In the genomic region with DNA sequence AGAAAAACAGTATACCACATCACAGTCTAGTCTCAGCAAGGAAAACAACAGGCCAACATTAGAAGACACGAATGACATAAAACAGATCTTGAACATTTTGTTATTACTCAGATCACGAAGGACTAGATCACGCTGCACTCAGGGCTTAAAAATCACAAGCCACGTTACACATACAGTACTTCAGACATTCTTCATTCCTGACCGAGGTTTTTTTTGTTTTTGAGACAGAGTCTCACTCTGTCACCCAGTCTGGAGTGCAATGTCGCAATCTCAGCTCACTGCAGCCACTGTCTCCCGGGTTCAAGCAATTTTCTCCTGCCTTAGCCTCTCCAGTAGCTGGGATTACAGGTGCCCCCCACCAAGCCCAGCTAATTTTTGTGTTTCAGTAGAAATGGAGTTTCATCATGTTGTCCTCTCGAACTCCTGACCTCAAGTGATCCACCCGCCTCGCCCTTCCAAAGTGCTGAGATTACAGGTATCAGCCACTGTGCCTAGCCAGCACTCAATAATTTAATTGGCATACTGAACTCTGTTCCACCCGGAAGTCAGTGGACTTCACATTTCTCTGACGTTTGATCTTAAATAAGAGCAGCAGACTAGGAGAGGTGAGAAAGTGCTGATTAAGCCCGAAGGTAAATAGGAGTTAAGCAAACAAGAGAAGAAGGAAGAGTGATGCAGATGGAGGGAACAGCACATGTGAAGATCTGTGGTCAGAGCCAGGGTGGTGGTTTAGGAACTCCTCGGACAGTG, we compare ENCODE assay signal across 1 cellular context.
A peak's percentile ranks its signal among the peaks of the same experiment; 100 is the strongest.
TF ChIP-seq lines count a peak whose summit lies in the region.

No MANE protein-coding gene starts in this region.

TF ChIP-seq in HepG2, 621 proteins besides CTCF, POLR2A, EP300 and RAD21:
- TF ChIP-seq NPAS2 (CRISPR knock-in tag; IDR thresholded peaks at IDR 0.05; ENCODE audit: borderline replicate concordance) (no peak), CEBPB (IDR thresholded peaks at IDR 0.05; ENCODE audit: borderline replicate concordance, low read depth, low read length) (peak; percentile 89), SRY (CRISPR knock-in tag; IDR thresholded peaks at IDR 0.05) (no peak), ZNF773 (CRISPR knock-in tag; IDR thresholded peaks at IDR 0.05; ENCODE audit: borderline replicate concordance) (no peak), MAFF (IDR thresholded peaks at IDR 0.05; ENCODE audit: low read depth, low read length) (peak; percentile 71), ZNF460 (CRISPR knock-in tag; IDR thresholded peaks at IDR 0.05; ENCODE audit: borderline replicate concordance) (peak; percentile 40; the same call in 1 of the 2 replicates), FOXO1 (CRISPR knock-in tag; IDR thresholded peaks at IDR 0.05) (no peak), NR2F6 (IDR thresholded peaks at IDR 0.05) (no peak), NR2F6 (CRISPR knock-in tag; IDR thresholded peaks at IDR 0.05) (no peak), TBX3 (IDR thresholded peaks at IDR 0.05; ENCODE audit: borderline replicate concordance) (peak; percentile 75; the same call in 1 of the 2 replicates), HNF4A (CRISPR knock-in tag; IDR thresholded peaks at IDR 0.05) (0 out of 2 replicates have a peak, but pooled peaks have one; percentile 10), BHLHE40 (IDR thresholded peaks at IDR 0.05; ENCODE audit: low read length) (no peak), ZSCAN12 (CRISPR knock-in tag; IDR thresholded peaks at IDR 0.05) (no peak), ZNF292 (CRISPR knock-in tag; IDR thresholded peaks at IDR 0.05; ENCODE audit: borderline replicate concordance, low read depth) (no peak), FOXA1 (IDR thresholded peaks at IDR 0.05) (0 out of 2 replicates have a peak, but pooled peaks have one; percentile 19), FOXA1 (CRISPR knock-in tag; IDR thresholded peaks at IDR 0.05) (peak; percentile 49), ELF1 (CRISPR knock-in tag; IDR thresholded peaks at IDR 0.05) (peak; percentile 30; the same call in 1 of the 2 replicates), ZNF296 (CRISPR knock-in tag; conservative IDR thresholded peaks at IDR 0.05) (no peak), YY1 (IDR thresholded peaks at IDR 0.05; ENCODE audit: insufficient read depth, insufficient replicate concordance, low read depth, low read length) (no peak), ZNF430 (CRISPR knock-in tag; IDR thresholded peaks at IDR 0.05) (no peak), ZC3H13 (CRISPR knock-in tag; IDR thresholded peaks at IDR 0.05) (no peak), ZNF326 (CRISPR knock-in tag; IDR thresholded peaks at IDR 0.05; ENCODE audit: borderline replicate concordance) (no peak), ZNF501 (CRISPR knock-in tag; IDR thresholded peaks at IDR 0.05) (no peak), CEBPG (CRISPR knock-in tag; IDR thresholded peaks at IDR 0.05) (peak; percentile 89), ZNF530 (CRISPR knock-in tag; IDR thresholded peaks at IDR 0.05; ENCODE audit: low read depth) (no peak), CREB1 (IDR thresholded peaks at IDR 0.05) (no peak), CREB1 (CRISPR knock-in tag; IDR thresholded peaks at IDR 0.05) (peak; percentile 51), GATAD2A (CRISPR knock-in tag; IDR thresholded peaks at IDR 0.05) (no peak), MAFK (conservative IDR thresholded peaks at IDR 0.05 in 1 of 2, IDR thresholded peaks at IDR 0.05 in 1 of 2; ENCODE audit: low read length in 2 of 2) (peak; percentile 79 to 84)
- TF ChIP-seq, protein P1, sequence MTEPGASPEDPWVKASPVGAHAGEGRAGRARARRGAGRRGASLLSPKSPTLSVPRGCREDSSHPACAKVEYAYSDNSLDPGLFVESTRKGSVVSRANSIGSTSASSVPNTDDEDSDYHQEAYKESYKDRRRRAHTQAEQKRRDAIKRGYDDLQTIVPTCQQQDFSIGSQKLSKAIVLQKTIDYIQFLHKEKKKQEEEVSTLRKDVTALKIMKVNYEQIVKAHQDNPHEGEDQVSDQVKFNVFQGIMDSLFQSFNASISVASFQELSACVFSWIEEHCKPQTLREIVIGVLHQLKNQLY (CRISPR knock-in tag; IDR thresholded peaks at IDR 0.05): no peak
- TF ChIP-seq, protein P2, sequence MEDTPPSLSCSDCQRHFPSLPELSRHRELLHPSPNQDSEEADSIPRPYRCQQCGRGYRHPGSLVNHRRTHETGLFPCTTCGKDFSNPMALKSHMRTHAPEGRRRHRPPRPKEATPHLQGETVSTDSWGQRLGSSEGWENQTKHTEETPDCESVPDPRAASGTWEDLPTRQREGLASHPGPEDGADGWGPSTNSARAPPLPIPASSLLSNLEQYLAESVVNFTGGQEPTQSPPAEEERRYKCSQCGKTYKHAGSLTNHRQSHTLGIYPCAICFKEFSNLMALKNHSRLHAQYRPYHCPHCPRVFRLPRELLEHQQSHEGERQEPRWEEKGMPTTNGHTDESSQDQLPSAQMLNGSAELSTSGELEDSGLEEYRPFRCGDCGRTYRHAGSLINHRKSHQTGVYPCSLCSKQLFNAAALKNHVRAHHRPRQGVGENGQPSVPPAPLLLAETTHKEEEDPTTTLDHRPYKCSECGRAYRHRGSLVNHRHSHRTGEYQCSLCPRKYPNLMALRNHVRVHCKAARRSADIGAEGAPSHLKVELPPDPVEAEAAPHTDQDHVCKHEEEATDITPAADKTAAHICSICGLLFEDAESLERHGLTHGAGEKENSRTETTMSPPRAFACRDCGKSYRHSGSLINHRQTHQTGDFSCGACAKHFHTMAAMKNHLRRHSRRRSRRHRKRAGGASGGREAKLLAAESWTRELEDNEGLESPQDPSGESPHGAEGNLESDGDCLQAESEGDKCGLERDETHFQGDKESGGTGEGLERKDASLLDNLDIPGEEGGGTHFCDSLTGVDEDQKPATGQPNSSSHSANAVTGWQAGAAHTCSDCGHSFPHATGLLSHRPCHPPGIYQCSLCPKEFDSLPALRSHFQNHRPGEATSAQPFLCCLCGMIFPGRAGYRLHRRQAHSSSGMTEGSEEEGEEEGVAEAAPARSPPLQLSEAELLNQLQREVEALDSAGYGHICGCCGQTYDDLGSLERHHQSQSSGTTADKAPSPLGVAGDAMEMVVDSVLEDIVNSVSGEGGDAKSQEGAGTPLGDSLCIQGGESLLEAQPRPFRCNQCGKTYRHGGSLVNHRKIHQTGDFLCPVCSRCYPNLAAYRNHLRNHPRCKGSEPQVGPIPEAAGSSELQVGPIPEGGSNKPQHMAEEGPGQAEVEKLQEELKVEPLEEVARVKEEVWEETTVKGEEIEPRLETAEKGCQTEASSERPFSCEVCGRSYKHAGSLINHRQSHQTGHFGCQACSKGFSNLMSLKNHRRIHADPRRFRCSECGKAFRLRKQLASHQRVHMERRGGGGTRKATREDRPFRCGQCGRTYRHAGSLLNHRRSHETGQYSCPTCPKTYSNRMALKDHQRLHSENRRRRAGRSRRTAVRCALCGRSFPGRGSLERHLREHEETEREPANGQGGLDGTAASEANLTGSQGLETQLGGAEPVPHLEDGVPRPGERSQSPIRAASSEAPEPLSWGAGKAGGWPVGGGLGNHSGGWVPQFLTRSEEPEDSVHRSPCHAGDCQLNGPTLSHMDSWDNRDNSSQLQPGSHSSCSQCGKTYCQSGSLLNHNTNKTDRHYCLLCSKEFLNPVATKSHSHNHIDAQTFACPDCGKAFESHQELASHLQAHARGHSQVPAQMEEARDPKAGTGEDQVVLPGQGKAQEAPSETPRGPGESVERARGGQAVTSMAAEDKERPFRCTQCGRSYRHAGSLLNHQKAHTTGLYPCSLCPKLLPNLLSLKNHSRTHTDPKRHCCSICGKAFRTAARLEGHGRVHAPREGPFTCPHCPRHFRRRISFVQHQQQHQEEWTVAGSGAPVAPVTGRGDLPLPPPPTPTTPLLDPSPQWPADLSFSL (CRISPR knock-in tag; IDR thresholded peaks at IDR 0.05): no peak
- TF ChIP-seq, protein P3, sequence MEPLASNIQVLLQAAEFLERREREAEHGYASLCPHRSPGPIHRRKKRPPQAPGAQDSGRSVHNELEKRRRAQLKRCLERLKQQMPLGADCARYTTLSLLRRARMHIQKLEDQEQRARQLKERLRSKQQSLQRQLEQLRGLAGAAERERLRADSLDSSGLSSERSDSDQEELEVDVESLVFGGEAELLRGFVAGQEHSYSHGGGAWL (CRISPR knock-in tag; IDR thresholded peaks at IDR 0.05): 0 out of 2 replicates have a peak, but pooled peaks have one; percentile 1
- TF ChIP-seq, protein P4, sequence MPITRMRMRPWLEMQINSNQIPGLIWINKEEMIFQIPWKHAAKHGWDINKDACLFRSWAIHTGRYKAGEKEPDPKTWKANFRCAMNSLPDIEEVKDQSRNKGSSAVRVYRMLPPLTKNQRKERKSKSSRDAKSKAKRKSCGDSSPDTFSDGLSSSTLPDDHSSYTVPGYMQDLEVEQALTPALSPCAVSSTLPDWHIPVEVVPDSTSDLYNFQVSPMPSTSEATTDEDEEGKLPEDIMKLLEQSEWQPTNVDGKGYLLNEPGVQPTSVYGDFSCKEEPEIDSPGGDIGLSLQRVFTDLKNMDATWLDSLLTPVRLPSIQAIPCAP (CRISPR knock-in tag; IDR thresholded peaks at IDR 0.05; ENCODE audit: low read depth): no peak
- TF ChIP-seq, protein P5, sequence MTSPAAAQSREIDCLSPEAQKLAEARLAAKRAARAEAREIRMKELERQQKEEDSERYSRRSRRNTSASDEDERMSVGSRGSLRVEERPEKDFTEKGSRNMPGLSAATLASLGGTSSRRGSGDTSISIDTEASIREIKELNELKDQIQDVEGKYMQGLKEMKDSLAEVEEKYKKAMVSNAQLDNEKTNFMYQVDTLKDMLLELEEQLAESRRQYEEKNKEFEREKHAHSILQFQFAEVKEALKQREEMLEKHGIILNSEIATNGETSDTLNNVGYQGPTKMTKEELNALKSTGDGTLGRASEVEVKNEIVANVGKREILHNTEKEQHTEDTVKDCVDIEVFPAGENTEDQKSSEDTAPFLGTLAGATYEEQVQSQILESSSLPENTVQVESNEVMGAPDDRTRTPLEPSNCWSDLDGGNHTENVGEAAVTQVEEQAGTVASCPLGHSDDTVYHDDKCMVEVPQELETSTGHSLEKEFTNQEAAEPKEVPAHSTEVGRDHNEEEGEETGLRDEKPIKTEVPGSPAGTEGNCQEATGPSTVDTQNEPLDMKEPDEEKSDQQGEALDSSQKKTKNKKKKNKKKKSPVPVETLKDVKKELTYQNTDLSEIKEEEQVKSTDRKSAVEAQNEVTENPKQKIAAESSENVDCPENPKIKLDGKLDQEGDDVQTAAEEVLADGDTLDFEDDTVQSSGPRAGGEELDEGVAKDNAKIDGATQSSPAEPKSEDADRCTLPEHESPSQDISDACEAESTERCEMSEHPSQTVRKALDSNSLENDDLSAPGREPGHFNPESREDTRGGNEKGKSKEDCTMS (CRISPR knock-in tag; conservative IDR thresholded peaks at IDR 0.05): no peak
- TF ChIP-seq, protein P6, sequence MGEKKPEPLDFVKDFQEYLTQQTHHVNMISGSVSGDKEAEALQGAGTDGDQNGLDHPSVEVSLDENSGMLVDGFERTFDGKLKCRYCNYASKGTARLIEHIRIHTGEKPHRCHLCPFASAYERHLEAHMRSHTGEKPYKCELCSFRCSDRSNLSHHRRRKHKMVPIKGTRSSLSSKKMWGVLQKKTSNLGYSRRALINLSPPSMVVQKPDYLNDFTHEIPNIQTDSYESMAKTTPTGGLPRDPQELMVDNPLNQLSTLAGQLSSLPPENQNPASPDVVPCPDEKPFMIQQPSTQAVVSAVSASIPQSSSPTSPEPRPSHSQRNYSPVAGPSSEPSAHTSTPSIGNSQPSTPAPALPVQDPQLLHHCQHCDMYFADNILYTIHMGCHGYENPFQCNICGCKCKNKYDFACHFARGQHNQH (CRISPR knock-in tag; IDR thresholded peaks at IDR 0.05): no peak
- TF ChIP-seq, protein P7, sequence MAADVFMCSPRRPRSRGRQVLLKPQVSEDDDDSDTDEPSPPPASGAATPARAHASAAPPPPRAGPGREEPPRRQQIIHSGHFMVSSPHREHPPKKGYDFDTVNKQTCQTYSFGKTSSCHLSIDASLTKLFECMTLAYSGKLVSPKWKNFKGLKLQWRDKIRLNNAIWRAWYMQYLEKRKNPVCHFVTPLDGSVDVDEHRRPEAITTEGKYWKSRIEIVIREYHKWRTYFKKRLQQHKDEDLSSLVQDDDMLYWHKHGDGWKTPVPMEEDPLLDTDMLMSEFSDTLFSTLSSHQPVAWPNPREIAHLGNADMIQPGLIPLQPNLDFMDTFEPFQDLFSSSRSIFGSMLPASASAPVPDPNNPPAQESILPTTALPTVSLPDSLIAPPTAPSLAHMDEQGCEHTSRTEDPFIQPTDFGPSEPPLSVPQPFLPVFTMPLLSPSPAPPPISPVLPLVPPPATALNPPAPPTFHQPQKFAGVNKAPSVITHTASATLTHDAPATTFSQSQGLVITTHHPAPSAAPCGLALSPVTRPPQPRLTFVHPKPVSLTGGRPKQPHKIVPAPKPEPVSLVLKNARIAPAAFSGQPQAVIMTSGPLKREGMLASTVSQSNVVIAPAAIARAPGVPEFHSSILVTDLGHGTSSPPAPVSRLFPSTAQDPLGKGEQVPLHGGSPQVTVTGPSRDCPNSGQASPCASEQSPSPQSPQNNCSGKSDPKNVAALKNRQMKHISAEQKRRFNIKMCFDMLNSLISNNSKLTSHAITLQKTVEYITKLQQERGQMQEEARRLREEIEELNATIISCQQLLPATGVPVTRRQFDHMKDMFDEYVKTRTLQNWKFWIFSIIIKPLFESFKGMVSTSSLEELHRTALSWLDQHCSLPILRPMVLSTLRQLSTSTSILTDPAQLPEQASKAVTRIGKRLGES (CRISPR knock-in tag; IDR thresholded peaks at IDR 0.05; ENCODE audit: borderline replicate concordance): no peak
- TF ChIP-seq, protein P8, sequence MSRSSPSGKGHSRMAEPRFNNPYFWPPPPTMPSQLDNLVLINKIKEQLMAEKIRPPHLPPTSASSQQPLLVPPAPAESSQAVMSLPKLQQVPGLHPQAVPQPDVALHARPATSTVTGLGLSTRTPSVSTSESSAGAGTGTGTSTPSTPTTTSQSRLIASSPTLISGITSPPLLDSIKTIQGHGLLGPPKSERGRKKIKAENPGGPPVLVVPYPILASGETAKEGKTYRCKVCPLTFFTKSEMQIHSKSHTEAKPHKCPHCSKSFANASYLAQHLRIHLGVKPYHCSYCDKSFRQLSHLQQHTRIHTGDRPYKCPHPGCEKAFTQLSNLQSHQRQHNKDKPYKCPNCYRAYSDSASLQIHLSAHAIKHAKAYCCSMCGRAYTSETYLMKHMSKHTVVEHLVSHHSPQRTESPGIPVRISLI (CRISPR knock-in tag; IDR thresholded peaks at IDR 0.05; ENCODE audit: borderline replicate concordance): 0 out of 2 replicates have a peak, but pooled peaks have one; percentile 44
